ENCODE assay signal across 9 cellular contexts in the genomic region with DNA sequence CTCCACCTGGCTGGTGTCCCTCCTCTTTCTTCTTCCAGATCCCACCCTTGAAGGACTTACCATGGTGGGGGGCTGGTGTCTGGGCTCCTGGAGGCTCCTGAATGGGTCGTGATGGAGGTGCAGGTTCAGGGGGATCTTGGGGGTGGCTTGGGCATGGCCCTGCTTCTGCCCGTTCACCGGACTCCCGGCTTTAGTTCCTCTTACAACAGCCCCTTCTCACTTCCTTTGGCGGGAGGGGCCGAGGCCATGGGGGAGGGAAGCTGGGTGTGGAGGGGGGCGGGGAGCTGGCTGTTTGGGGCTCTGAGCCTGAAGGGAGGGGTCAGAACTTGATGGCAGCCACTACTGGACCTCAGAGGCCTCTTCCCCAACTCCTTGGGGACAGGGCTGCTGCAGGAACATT. TPM values are rescaled to one million over a fixed set of nuclear protein-coding genes. Genes with fewer than 3 reads are reported as not detected.
DNase-seq lines count a peak whose midpoint lies in the region; ATAC-seq and TF ChIP-seq lines count a peak whose summit lies in the region.
"Had no signal": no experiment of that assay in that cellular context is flagged by ENCODE, and none has a peak within 500 bp of the region (broad histone marks: within the 10 kb centered on the region; RNA-seq: fewer than 3 reads in every experiment).

A gene (minus strand): TSS at position 196 of the 400 bp plus-strand sequence. CDS start 133 bp downstream, at position 63.

- peak; percentile 54 to 62 for DNase-seq in AML-193 (lab: John Stamatoyannopoulos, UW)
- peak; percentile 21 for DNase-seq in KBM-7
- DNase-seq in adrenal gland, result peak in 5 of 7 donors; percentile 35 to 53 (median 51)
- peak; percentile 23 for DNase-seq in mucosa of gallbladder (ENCODE audit: low spot score)
- DNase-seq in DMS 273 (lab: John Stamatoyannopoulos, UW; ENCODE audit: unreplicated experiment), result no peak
- DNase-seq: NCI-H748 treated with DMSO at 0.1 percent for 48 hours had no signal

- ATAC-seq in HG03175 (IDR thresholded peaks at IDR 0.05; ENCODE audit: unreplicated experiment) (no peak), HG03520 (IDR thresholded peaks at IDR 0.05; ENCODE audit: unreplicated experiment) (no peak), HG03135 (IDR thresholded peaks at IDR 0.05; ENCODE audit: unreplicated experiment) (no peak)

- no peaks in the 10 kb centered on the region for H3K36me3 ChIP-seq in adrenal gland (replicated peaks in 1 of 2)

- TF ChIP-seq POLR2A in adrenal gland (IDR thresholded peaks at IDR 0.05), result no peak

- in situ Hi-C loops in KBM-7 (cut with MboI; ENCODE audit: low pct_unique_long_range_greater_than_20kb, low sequenced_read_pairs), result no loop called here

- intact Hi-C loops in adrenal gland (cut with DNase I), result no loop called here

- peak within 1 kb of the TSS in 1 of 4 donors; percentile 34 for H3K4me3 ChIP-seq in adrenal gland

- no peaks in the 10 kb centered on the region for H3K4me1 ChIP-seq in adrenal gland (replicated peaks in 1 of 2)

- no peak for TF ChIP-seq CTCF in adrenal gland (IDR thresholded peaks at IDR 0.05)

- WGBS in adrenal gland, 4 donors, result 3 to 20% (median 17%) methylated on average over 4 to 7 of the region's 7 CpGs

- peak within 1 kb of the TSS in 2 of 5 donors; percentile 56 to 80 for H3K27ac ChIP-seq in adrenal gland

- no peaks in the 10 kb centered on the region for H3K27me3 ChIP-seq in adrenal gland

- H3K9me3 ChIP-seq in adrenal gland (replicated peaks in 1 of 3), result no peaks in the 10 kb centered on the region

RNA-seq across cellular contexts. Expression of the gene that starts here (rescaled TPM):
- total RNA-seq in adrenal gland (10 to 100 TPM; 12.0 to 27.1 (median 22.0) TPM), mucosa of gallbladder (47.2 TPM)
- polyA plus RNA-seq in adrenal gland, result 10 to 100 TPM in 2 of 3 donors, 1 to 10 TPM in 1; 4.9 to 62.5 (median 11.7) TPM
